Comparison of ENCODE assay signal across 8 cellular contexts in genomic region chr4:143559757-143560147, GRCh38. TPM values are rescaled to one million over a fixed set of nuclear protein-coding genes. Genes with fewer than 3 reads are reported as not detected.
A peak's percentile ranks its signal among the peaks of the same experiment; 100 is the strongest.
DNase-seq lines count a peak whose midpoint lies in the region; ATAC-seq and TF ChIP-seq lines count a peak whose summit lies in the region.

No MANE protein-coding gene starts in this region.

- ATAC-seq in mucosa of descending colon (peak; percentile 14), upper lobe of left lung (ENCODE audit: low FRiP score in 2 of 2) (peak in 1 of 2 donors; percentile 3), HG02973 (IDR thresholded peaks at IDR 0.05; ENCODE audit: unreplicated experiment) (no peak), HG02588 (IDR thresholded peaks at IDR 0.05; ENCODE audit: unreplicated experiment) (no peak)

- in situ Hi-C loops in brain microvascular endothelial cell (cut with HindIII; ENCODE audit: low pct_ligation_motif_present, low sequenced_read_pairs) = no loop called here

- intact Hi-C loops in mucosa of descending colon (cut with DNase I, micrococcal nuclease) = no loop called here

- H3K27me3 ChIP-seq in brain microvascular endothelial cell (replicated peaks) = no peaks in the 10 kb centered on the region
- no peaks in the 10 kb centered on the region for H3K27me3 ChIP-seq in upper lobe of left lung

- H3K4me3 ChIP-seq in brain microvascular endothelial cell (ENCODE audit: low read depth, low read length) (peak overlapping the region; percentile 63), mucosa of descending colon (no peak overlapping the region), upper lobe of left lung (peak overlapping the region; percentile 41 to 69 (median 55))

- H3K9me3 ChIP-seq in mucosa of descending colon = no peaks in the 10 kb centered on the region
- no peaks in the 10 kb centered on the region for H3K9me3 ChIP-seq in upper lobe of left lung

- DNase-seq in NCI-H748 (lab: John Stamatoyannopoulos, UW; ENCODE audit: unreplicated experiment) (peak; percentile 67), NCI-H748 treated with DMSO at 0.1 percent for 48 hours (lab: John Stamatoyannopoulos, UW) (no peak), NCI-H69 (lab: John Stamatoyannopoulos, UW) (peak; percentile 33), brain microvascular endothelial cell (no peak), mucosa of descending colon (peak in 2 of 3 donors; percentile 41 to 55), upper lobe of left lung (no peak)

- no peak overlapping the region for H3K27ac ChIP-seq in brain microvascular endothelial cell
- peak overlapping the region in 3 of 4 donors; percentile 23 to 61 (median 31) for H3K27ac ChIP-seq in upper lobe of left lung

- no peak for TF ChIP-seq POLR2A in upper lobe of left lung (IDR thresholded peaks at IDR 0.05)

- H3K4me1 ChIP-seq in mucosa of descending colon (ENCODE audit: low read depth) (no peaks in the 10 kb centered on the region), upper lobe of left lung (peaks cover 7 to 14% (median 11%) of the 10 kb centered on the region in 4 donors)

- H3K36me3 ChIP-seq in brain microvascular endothelial cell (replicated peaks) = peaks cover 3% of the 10 kb centered on the region
- H3K36me3 ChIP-seq in mucosa of descending colon (ENCODE audit: low read depth) = no peaks in the 10 kb centered on the region
- H3K36me3 ChIP-seq in upper lobe of left lung = peaks cover 0 to 6% (median 0%) of the 10 kb centered on the region in 4 donors

- TF ChIP-seq CTCF in brain microvascular endothelial cell (IDR thresholded peaks at IDR 0.05; ENCODE audit: low read depth, low read length, missing control alignments) (no peak), mucosa of descending colon (IDR thresholded peaks at IDR 0.05) (no peak), upper lobe of left lung (IDR thresholded peaks at IDR 0.05) (peak in 1 of 6 experiments; percentile 4)

- TF ChIP-seq EP300 in upper lobe of left lung (IDR thresholded peaks at IDR 0.05) = no peak

- 50 to 51% methylated on average over 13 to 17 of the region's 17 CpGs for WGBS in upper lobe of left lung, 2 donors

RNA-seq across cellular contexts. Expression of gene SMARCA5, which starts 46.2 kb away (rescaled TPM):
- total RNA-seq in mucosa of descending colon = 10 to 100 TPM; 27.9 to 45.9 (median 30.5) TPM
- total RNA-seq in upper lobe of left lung = 10 to 100 TPM; 27.4 to 93.5 (median 58.3) TPM

Comparison
In these comparisons a context has a peak if more than half of its experiments do, and no peak if none do; other contexts are left out.
1. DNase-seq: peak in NCI-H748 (single experiment), NCI-H69 (single experiment) and mucosa of descending colon (2 of 3); none in NCI-H748 treated with DMSO at 0.1 percent for 48 hours (single experiment), brain microvascular endothelial cell (single experiment) and upper lobe of left lung (0 of 2).